ENCODE assay signal across 1 cellular context in the genomic region with DNA sequence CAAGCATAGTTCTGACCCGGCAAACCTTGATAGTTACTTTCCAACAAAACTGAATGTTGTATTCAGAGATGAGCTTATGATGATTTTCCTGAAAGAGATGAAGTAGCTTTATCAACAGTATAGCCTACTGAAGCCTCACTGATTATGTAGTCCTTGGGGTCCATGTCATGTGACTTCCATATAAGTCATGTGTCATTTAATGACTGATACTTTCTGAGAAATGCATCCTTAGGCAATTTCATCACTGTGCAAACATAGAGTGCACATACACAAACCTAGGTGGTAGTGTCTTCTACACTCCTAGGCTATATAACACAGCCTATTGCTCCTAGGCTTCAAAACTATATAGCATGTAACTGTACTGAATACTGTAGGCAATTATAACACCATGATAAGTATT.
TF ChIP-seq lines count a peak whose summit lies in the region.

No MANE protein-coding gene starts in this region.

TF ChIP-seq in HepG2, 621 proteins besides CTCF, POLR2A, EP300 and RAD21:
- TF ChIP-seq ZNF616 (CRISPR knock-in tag; IDR thresholded peaks at IDR 0.05; ENCODE audit: low read depth), result no peak
- TF ChIP-seq, protein P1, sequence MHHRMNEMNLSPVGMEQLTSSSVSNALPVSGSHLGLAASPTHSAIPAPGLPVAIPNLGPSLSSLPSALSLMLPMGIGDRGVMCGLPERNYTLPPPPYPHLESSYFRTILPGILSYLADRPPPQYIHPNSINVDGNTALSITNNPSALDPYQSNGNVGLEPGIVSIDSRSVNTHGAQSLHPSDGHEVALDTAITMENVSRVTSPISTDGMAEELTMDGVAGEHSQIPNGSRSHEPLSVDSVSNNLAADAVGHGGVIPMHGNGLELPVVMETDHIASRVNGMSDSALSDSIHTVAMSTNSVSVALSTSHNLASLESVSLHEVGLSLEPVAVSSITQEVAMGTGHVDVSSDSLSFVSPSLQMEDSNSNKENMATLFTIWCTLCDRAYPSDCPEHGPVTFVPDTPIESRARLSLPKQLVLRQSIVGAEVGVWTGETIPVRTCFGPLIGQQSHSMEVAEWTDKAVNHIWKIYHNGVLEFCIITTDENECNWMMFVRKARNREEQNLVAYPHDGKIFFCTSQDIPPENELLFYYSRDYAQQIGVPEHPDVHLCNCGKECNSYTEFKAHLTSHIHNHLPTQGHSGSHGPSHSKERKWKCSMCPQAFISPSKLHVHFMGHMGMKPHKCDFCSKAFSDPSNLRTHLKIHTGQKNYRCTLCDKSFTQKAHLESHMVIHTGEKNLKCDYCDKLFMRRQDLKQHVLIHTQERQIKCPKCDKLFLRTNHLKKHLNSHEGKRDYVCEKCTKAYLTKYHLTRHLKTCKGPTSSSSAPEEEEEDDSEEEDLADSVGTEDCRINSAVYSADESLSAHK (CRISPR knock-in tag; IDR thresholded peaks at IDR 0.05; ENCODE audit: borderline replicate concordance), result no peak
- TF ChIP-seq, protein P2, sequence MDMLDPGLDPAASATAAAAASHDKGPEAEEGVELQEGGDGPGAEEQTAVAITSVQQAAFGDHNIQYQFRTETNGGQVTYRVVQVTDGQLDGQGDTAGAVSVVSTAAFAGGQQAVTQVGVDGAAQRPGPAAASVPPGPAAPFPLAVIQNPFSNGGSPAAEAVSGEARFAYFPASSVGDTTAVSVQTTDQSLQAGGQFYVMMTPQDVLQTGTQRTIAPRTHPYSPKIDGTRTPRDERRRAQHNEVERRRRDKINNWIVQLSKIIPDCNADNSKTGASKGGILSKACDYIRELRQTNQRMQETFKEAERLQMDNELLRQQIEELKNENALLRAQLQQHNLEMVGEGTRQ (IDR thresholded peaks at IDR 0.05; ENCODE audit: low read depth, low read length), result peak; percentile 48
- TF ChIP-seq, protein P2 (CRISPR knock-in tag; IDR thresholded peaks at IDR 0.05; ENCODE audit: borderline replicate concordance), result no peak
- TF ChIP-seq, protein P3, sequence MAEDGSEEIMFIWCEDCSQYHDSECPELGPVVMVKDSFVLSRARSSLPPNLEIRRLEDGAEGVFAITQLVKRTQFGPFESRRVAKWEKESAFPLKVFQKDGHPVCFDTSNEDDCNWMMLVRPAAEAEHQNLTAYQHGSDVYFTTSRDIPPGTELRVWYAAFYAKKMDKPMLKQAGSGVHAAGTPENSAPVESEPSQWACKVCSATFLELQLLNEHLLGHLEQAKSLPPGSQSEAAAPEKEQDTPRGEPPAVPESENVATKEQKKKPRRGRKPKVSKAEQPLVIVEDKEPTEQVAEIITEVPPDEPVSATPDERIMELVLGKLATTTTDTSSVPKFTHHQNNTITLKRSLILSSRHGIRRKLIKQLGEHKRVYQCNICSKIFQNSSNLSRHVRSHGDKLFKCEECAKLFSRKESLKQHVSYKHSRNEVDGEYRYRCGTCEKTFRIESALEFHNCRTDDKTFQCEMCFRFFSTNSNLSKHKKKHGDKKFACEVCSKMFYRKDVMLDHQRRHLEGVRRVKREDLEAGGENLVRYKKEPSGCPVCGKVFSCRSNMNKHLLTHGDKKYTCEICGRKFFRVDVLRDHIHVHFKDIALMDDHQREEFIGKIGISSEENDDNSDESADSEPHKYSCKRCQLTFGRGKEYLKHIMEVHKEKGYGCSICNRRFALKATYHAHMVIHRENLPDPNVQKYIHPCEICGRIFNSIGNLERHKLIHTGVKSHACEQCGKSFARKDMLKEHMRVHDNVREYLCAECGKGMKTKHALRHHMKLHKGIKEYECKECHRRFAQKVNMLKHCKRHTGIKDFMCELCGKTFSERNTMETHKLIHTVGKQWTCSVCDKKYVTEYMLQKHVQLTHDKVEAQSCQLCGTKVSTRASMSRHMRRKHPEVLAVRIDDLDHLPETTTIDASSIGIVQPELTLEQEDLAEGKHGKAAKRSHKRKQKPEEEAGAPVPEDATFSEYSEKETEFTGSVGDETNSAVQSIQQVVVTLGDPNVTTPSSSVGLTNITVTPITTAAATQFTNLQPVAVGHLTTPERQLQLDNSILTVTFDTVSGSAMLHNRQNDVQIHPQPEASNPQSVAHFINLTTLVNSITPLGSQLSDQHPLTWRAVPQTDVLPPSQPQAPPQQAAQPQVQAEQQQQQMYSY (CRISPR knock-in tag; IDR thresholded peaks at IDR 0.05), result no peak
- TF ChIP-seq, protein P4, sequence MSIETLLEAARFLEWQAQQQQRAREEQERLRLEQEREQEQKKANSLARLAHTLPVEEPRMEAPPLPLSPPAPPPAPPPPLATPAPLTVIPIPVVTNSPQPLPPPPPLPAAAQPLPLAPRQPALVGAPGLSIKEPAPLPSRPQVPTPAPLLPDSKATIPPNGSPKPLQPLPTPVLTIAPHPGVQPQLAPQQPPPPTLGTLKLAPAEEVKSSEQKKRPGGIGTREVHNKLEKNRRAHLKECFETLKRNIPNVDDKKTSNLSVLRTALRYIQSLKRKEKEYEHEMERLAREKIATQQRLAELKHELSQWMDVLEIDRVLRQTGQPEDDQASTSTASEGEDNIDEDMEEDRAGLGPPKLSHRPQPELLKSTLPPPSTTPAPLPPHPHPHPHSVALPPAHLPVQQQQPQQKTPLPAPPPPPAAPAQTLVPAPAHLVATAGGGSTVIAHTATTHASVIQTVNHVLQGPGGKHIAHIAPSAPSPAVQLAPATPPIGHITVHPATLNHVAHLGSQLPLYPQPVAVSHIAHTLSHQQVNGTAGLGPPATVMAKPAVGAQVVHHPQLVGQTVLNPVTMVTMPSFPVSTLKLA (IDR thresholded peaks at IDR 0.05), result peak; percentile 35; the same call in 1 of the 2 replicates
- TF ChIP-seq RAD51 (IDR thresholded peaks at IDR 0.05; ENCODE audit: borderline replicate concordance), result peak; percentile 55; the same call in 1 of the 2 replicates
